19 cellular contexts compared by ENCODE assay signal in genomic region chr1:115656461-115657077, GRCh38.
"Had no signal": no experiment of that assay in that cellular context is flagged by ENCODE, and none has a peak within 500 bp of the region (broad histone marks: within the 10 kb centered on the region; RNA-seq: fewer than 3 reads in every experiment).

No MANE protein-coding gene starts in this region.

- H3K9me3 ChIP-seq: breast epithelium, spleen, thyroid gland, uterus had no signal

- H3K27me3 Mint-ChIP-seq: activated CD4-positive, alpha-beta T cell treated with anti-CD3 and anti-CD28 coated beads, Interleukin-2, amount 10 ng/mL, durations not matched to agents 24 days and 14 days; dendritic cell treated with granulocyte-macrophage colony-stimulating factor and Interleukin-4, amounts not matched to agents 40 ng/mL and 50 ng/mL, for 4 days had no signal

- H3K36me3 ChIP-seq: breast epithelium, thyroid gland, uterus had no signal

- H3K27me3 ChIP-seq: breast epithelium, spleen, thyroid gland, uterus had no signal

- DNase-seq: activated CD4-positive, alpha-beta T cell treated with anti-CD3 and anti-CD28 coated beads, Interleukin-2, amount 10 ng/mL, durations not matched to agents 24 days and 14 days; activated CD8-positive, alpha-beta T cell treated with anti-CD3 and anti-CD28 coated beads, Interleukin-2, amount 10 ng/mL, durations not matched to agents 7 days and 5 days; activated naive CD4-positive, alpha-beta T cell treated with anti-CD3 and anti-CD28 coated beads for 36 hours; activated T-cell treated with anti-CD3 and anti-CD28 coated beads, Interleukin-2, amount 50 U/mL, for 4 hours; aorta; effector memory CD4-positive, alpha-beta T cell; foreskin fibroblast; glutamatergic neuron; hypothalamus; naive thymus-derived CD8-positive, alpha-beta T cell; spleen; stimulated activated naive B cell treated with anti-CD40 and anti-IgM and Interleukin-4, amounts not matched to agents 10 μg/mL and 1 μg/mL and 100 μg/mL, for 72 hours; T-cell; T-helper 9 cell; thyroid gland; uterus had no signal

- H3K27ac ChIP-seq: breast epithelium, thyroid gland, uterus had no signal

- H3K36me3 Mint-ChIP-seq: naive thymus-derived CD8-positive, alpha-beta T cell; stimulated activated naive B cell treated with anti-CD40 and anti-IgM and Interleukin-4, amounts not matched to agents 10 μg/mL and 1 μg/mL and 100 μg/mL, for 72 hours had no signal

- H3K4me3 Mint-ChIP-seq: activated CD4-positive, alpha-beta T cell treated with anti-CD3 and anti-CD28 coated beads, Interleukin-2, amount 10 ng/mL, durations not matched to agents 24 days and 14 days; activated CD8-positive, alpha-beta T cell treated with anti-CD3 and anti-CD28 coated beads, Interleukin-2, amount 10 ng/mL, durations not matched to agents 7 days and 5 days; activated naive CD4-positive, alpha-beta T cell treated with anti-CD3 and anti-CD28 coated beads for 36 hours; activated T-cell treated with anti-CD3 and anti-CD28 coated beads, Interleukin-2, amount 50 U/mL, for 4 hours; dendritic cell treated with granulocyte-macrophage colony-stimulating factor and Interleukin-4, amounts not matched to agents 40 ng/mL and 50 ng/mL, for 4 days; naive thymus-derived CD8-positive, alpha-beta T cell; stimulated activated naive B cell treated with anti-CD40 and anti-IgM and Interleukin-4, amounts not matched to agents 10 μg/mL and 1 μg/mL and 100 μg/mL, for 72 hours; T-cell had no signal

- H3K9me3 Mint-ChIP-seq: activated CD4-positive, alpha-beta T cell treated with anti-CD3 and anti-CD28 coated beads, Interleukin-2, amount 10 ng/mL, durations not matched to agents 24 days and 14 days; activated naive CD4-positive, alpha-beta T cell treated with anti-CD3 and anti-CD28 coated beads for 36 hours; activated T-cell treated with anti-CD3 and anti-CD28 coated beads, Interleukin-2, amount 50 U/mL, for 4 hours; naive thymus-derived CD8-positive, alpha-beta T cell; stimulated activated naive B cell treated with anti-CD40 and anti-IgM and Interleukin-4, amounts not matched to agents 10 μg/mL and 1 μg/mL and 100 μg/mL, for 72 hours; T-cell had no signal

- H3K27ac Mint-ChIP-seq: activated CD4-positive, alpha-beta T cell treated with anti-CD3 and anti-CD28 coated beads, Interleukin-2, amount 10 ng/mL, durations not matched to agents 24 days and 14 days; activated CD8-positive, alpha-beta T cell treated with anti-CD3 and anti-CD28 coated beads, Interleukin-2, amount 10 ng/mL, durations not matched to agents 7 days and 5 days; activated naive CD4-positive, alpha-beta T cell treated with anti-CD3 and anti-CD28 coated beads for 36 hours; dendritic cell treated with granulocyte-macrophage colony-stimulating factor and Interleukin-4, amounts not matched to agents 40 ng/mL and 50 ng/mL, for 4 days; naive thymus-derived CD8-positive, alpha-beta T cell; stimulated activated naive B cell treated with anti-CD40 and anti-IgM and Interleukin-4, amounts not matched to agents 10 μg/mL and 1 μg/mL and 100 μg/mL, for 72 hours; T-cell had no signal

- H3K4me3 ChIP-seq: breast epithelium, spleen, thyroid gland, uterus had no signal

- H3K4me1 ChIP-seq: breast epithelium, uterus had no signal

- ATAC-seq: activated CD8-positive, alpha-beta T cell treated with anti-CD3 and anti-CD28 coated beads, Interleukin-2, amount 10 ng/mL, durations not matched to agents 7 days and 5 days; activated T-cell treated with anti-CD3 and anti-CD28 coated beads, Interleukin-2, amount 50 U/mL, for 4 hours; naive thymus-derived CD8-positive, alpha-beta T cell; SK-N-SH treated with all-trans-retinoic acid at 6 μM for 48 hours; stimulated activated naive B cell treated with anti-CD40 and anti-IgM and Interleukin-4, amounts not matched to agents 10 μg/mL and 1 μg/mL and 100 μg/mL, for 72 hours had no signal
